In genomic region chr2:152298754-152299153, GRCh38 we compare ENCODE assay signal across 13 cellular contexts. TPM values are rescaled to one million over a fixed set of nuclear protein-coding genes. Genes with fewer than 3 reads are reported as not detected.
DNase-seq lines count a peak whose midpoint lies in the region; ATAC-seq and TF ChIP-seq lines count a peak whose summit lies in the region.
"Had no signal": no experiment of that assay in that cellular context is flagged by ENCODE, and none has a peak within 500 bp of the region (broad histone marks: within the 10 kb centered on the region; RNA-seq: fewer than 3 reads in every experiment).

No MANE protein-coding gene starts in this region.

- H3K36me3 ChIP-seq in IMR-90 (ENCODE audit: control insufficient read depth, insufficient read depth, low read length), result no peaks in the 10 kb centered on the region
- H3K36me3 ChIP-seq: ascending aorta, pancreas had no signal

- dilution Hi-C loops in IMR-90 (cut with HindIII; ENCODE audit: low sequenced_read_pairs, unreplicated experiment), result no loop called here

- WGBS in IMR-90 (ENCODE audit: extremely low coverage in 2 of 2, insufficient read length in 1 of 2), 2 experiments, result no CpG with 5 or more reads among the region's 1 CpG

- H3K79me1 ChIP-seq in IMR-90 (ENCODE audit: low read depth in 1 of 2, low read length in 2 of 2), result no peaks in the 10 kb centered on the region

- no peak for TF ChIP-seq RAD21 in IMR-90 (IDR thresholded peaks at IDR 0.05; ENCODE audit: low read length)

- no peak overlapping the region for H3K18ac ChIP-seq in IMR-90 (ENCODE audit: low read depth, low read length)

- H3K23ac ChIP-seq in IMR-90 (ENCODE audit: low read depth, low read length), result no peak overlapping the region

- BruUV-seq in IMR-90 (replicated peaks; lab: Mats Ljungman, UMichigan), result no TSS peak

- H3K9me1 ChIP-seq in IMR-90 (ENCODE audit: insufficient read depth, low read length), result no peaks in the 10 kb centered on the region; the same call in 1 of the 2 replicates

- no peak for ATAC-seq in IMR-90 (ENCODE audit: low read depth)
- no peak for ATAC-seq in HG03108 (IDR thresholded peaks at IDR 0.05; ENCODE audit: unreplicated experiment)
- ATAC-seq in stimulated activated naive CD8-positive, alpha-beta T cell treated with anti-CD3 and anti-CD28 coated beads, Interleukin-15, Interleukin-2, amounts not matched to agents 100 U/mL and 50 U/mL, for 24 hours, result no peak
- ATAC-seq: pancreas, T-cell, WTC11 had no signal

- H2BK15ac ChIP-seq in IMR-90 (ENCODE audit: low read depth, low read length), result no peak overlapping the region

- H3K4me3 ChIP-seq in IMR-90 (ENCODE audit: insufficient read depth, low read depth, low read length) (no peak overlapping the region), fibroblast of the aortic adventitia (ENCODE audit: low read depth, low read length) (no peak overlapping the region)
- H3K4me3 ChIP-seq: ascending aorta, pancreas had no signal

- H3K56ac ChIP-seq in IMR-90 (ENCODE audit: extremely low read depth, insufficient read depth, low read length), result no peak overlapping the region

- no peaks in the 10 kb centered on the region for H3K4me1 ChIP-seq in IMR-90 (ENCODE audit: control insufficient read depth, insufficient read depth, low read length)
- H3K4me1 ChIP-seq: ascending aorta, pancreas had no signal

- DNase-seq in Caki2 (ENCODE audit: low read depth) (peak; percentile 13), IMR-90 (peak; percentile 10), amniotic epithelial cell (ENCODE audit: low read depth) (peak; percentile 12), fibroblast of the aortic adventitia (ENCODE audit: low read depth) (peak; percentile 22), NCI-H82 (lab: John Stamatoyannopoulos, UW) (no peak), GM03348 (ENCODE audit: low spot score) (no peak)
- DNase-seq in stimulated activated naive CD8-positive, alpha-beta T cell treated with anti-CD3 and anti-CD28 coated beads, Interleukin-15, Interleukin-2, amounts not matched to agents 100 U/mL and 50 U/mL, for 24 hours, result no peak
- DNase-seq: NCI-H187, pancreas, T-cell had no signal

- no peaks in the 10 kb centered on the region for H4K20me1 ChIP-seq in IMR-90 (ENCODE audit: insufficient read depth, low read length)

- no peak overlapping the region for H3K27ac ChIP-seq in IMR-90 (ENCODE audit: insufficient read depth, low read length)
- H3K27ac ChIP-seq: ascending aorta, pancreas had no signal

- H2BK120ac ChIP-seq in IMR-90 (ENCODE audit: low read depth, low read length), result no peak overlapping the region

- no peak overlapping the region for H4K8ac ChIP-seq in IMR-90 (ENCODE audit: low read depth in 2 of 2, low read length in 2 of 2)

- H3K4ac ChIP-seq in IMR-90 (ENCODE audit: low read depth, low read length), result no peak overlapping the region

- H4K91ac ChIP-seq in IMR-90 (ENCODE audit: insufficient read depth, low read depth, low read length), result no peak overlapping the region

- TF ChIP-seq CTCF in IMR-90 (conservative IDR thresholded peaks at IDR 0.05; ENCODE audit: low read depth, low read length), result no peak
- no peak for TF ChIP-seq CTCF in fibroblast of the aortic adventitia (IDR thresholded peaks at IDR 0.05; ENCODE audit: insufficient read depth, low read length)

- no peak overlapping the region for H2BK5ac ChIP-seq in IMR-90 (ENCODE audit: low read depth, low read length, poor library complexity, severe bottlenecking)

- H3K27me3 ChIP-seq in IMR-90 (ENCODE audit: control insufficient read depth, insufficient read depth, low read length), result peaks cover 7% of the 10 kb centered on the region
- H3K27me3 ChIP-seq: ascending aorta, pancreas had no signal

- H2AFZ ChIP-seq in IMR-90 (replicated peaks; ENCODE audit: low read length, poor library complexity), result no peak overlapping the region

- no peak overlapping the region for H2AK9ac ChIP-seq in IMR-90 (replicated peaks; ENCODE audit: low read depth, low read length, poor library complexity)

- intact Hi-C loops in IMR-90 (cut with micrococcal nuclease), result no loop called here

- TF ChIP-seq POLR2A in IMR-90 (IDR thresholded peaks at IDR 0.05; ENCODE audit: low read depth, low read length), result no peak

- H2AK5ac ChIP-seq in IMR-90 (ENCODE audit: low read depth, low read length), result no peak overlapping the region

- no peak overlapping the region for H4K5ac ChIP-seq in IMR-90 (ENCODE audit: low read depth, low read length)

- no peak overlapping the region for H2BK20ac ChIP-seq in IMR-90 (ENCODE audit: low read depth, low read length)

- POLR2A ChIA-PET in IMR-90 (lab: Charles Lee; ENCODE audit: unreplicated experiment), result no interaction called here

- CTCF ChIA-PET in IMR-90 (lab: Yijun Ruan, JAX), result no interaction called here

- no peak overlapping the region for H3K14ac ChIP-seq in IMR-90 (replicated peaks; ENCODE audit: low read depth, low read length)

- peaks cover 2% of the 10 kb centered on the region; the same call in 1 of the 2 replicates for H3K9me3 ChIP-seq in IMR-90 (ENCODE audit: control insufficient read depth, insufficient read depth, low read length)
- H3K9me3 ChIP-seq: ascending aorta, pancreas had no signal

- H3K4me2 ChIP-seq in IMR-90 (ENCODE audit: low read depth, low read length), result no peak overlapping the region

- in situ Hi-C loops in Caki2 (cut with HindIII; ENCODE audit: low pct_unique_long_range_greater_than_20kb, low sequenced_read_pairs) (no loop called here), IMR-90 (cut with MboI; ENCODE audit: low sequenced_read_pairs) (no loop called here)

- H3K9ac ChIP-seq in IMR-90 (ENCODE audit: low read depth, low read length), result no peak overlapping the region

TF ChIP-seq in IMR-90, 13 proteins besides CTCF, POLR2A, EP300 and RAD21:
- TF ChIP-seq MXI1 (IDR thresholded peaks at IDR 0.05; ENCODE audit: borderline replicate concordance, low read depth, low read length) (no peak), RCOR1 (IDR thresholded peaks at IDR 0.05; ENCODE audit: insufficient replicate concordance, low read length) (no peak), CHD1 (IDR thresholded peaks at IDR 0.05; ENCODE audit: low read depth, low read length) (no peak), BHLHE40 (IDR thresholded peaks at IDR 0.05; ENCODE audit: low read depth, low read length) (no peak), NFE2L2 (IDR thresholded peaks at IDR 0.05; ENCODE audit: low read depth, low read length) (peak; percentile 74), RFX5 (IDR thresholded peaks at IDR 0.05; ENCODE audit: low read depth, low read length) (no peak), MAZ (IDR thresholded peaks at IDR 0.05; ENCODE audit: borderline replicate concordance, low read depth, low read length) (no peak), MAFK (IDR thresholded peaks at IDR 0.05; ENCODE audit: low read depth, low read length) (peak; percentile 67; the same call in 1 of the 2 replicates)

RNA-seq across cellular contexts. Expression of gene FMNL2, which starts 36.2 kb away (rescaled TPM):
- total RNA-seq in Caki2 (2014; rRNA removed; shearing (Covaris generic); ENCODE audit: low replicate concordance), result 15.8 and 16.4 TPM in 2 replicates
- total RNA-seq in IMR-90 (2012; rRNA removed) (10.9 and 15.6 TPM in 2 replicates), fibroblast of the aortic adventitia (ENCODE audit: low replicate concordance) (23.6 and 28.0 TPM in 2 replicates)
- 8.5 and 11.4 TPM in 2 replicates for polyA plus RNA-seq in IMR-90 (2012; rRNA removed)
- 1.8 and 1.9 TPM in 2 replicates for polyA plus RNA-seq in IMR-90 (2012; cell fraction: cytosol; rRNA removed)
- 3.0 and 23.7 TPM in 2 replicates for polyA plus RNA-seq in IMR-90 (2012; cell fraction: nucleus; rRNA removed; ENCODE audit: low replicate concordance)

Comparison
In these comparisons a context has a peak if more than half of its experiments do, and no peak if none do; other contexts are left out.
1. DNase-seq: peak in Caki2 (single experiment), IMR-90 (single experiment), amniotic epithelial cell (single experiment) and fibroblast of the aortic adventitia (single experiment); none in NCI-H82 (single experiment), stimulated activated naive CD8-positive, alpha-beta T cell treated with anti-CD3 and anti-CD28 coated beads, Interleukin-15, Interleukin-2, amounts not matched to agents 100 U/mL and 50 U/mL, for 24 hours (single experiment) and GM03348 (single experiment).